ENCODE assay signal across 8 cellular contexts in the genomic region with DNA sequence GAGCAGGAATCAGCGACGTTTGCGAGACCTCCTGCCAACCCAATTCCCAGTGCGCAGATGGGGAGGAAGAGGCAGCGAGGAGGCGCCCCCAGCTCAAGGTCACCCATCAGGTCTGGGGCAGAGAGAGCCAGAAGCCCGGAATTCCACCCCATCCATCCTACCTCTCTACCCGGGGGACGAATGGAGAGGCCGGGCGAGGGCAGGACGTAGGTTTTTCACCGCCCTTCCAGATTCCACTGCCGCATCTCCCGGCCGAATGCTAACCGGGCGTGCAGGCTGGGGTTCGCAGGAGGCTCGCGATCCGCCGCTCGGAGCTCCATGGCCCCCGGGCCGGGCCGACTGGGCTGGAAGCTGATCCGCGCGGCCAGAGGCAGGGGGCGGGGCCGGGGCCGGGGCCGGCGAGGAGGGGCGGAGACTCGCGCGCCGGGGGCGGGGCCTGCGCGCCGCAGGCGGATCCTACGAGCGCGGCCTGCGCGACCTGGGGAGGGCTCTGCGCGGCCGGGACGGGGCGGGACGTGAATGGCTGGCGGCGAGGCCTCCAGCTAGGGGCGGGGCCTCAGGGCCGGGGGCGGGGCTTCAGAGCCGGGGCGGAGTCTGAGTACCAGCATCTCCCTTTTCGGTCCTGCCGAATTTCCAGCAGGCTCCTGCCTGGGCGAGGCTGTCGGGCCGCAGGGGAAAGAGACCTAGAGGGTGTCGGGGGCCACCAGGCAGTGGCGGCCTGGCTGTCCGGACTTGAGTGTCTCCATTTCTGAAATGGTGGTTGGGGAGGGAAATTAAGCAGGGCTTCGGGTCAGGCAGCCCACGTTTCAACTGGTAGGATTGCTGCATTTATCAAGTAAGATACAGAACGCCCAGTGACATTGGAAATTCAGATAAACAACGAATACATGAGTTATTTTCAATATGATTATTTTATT. TPM values are rescaled to one million over a fixed set of nuclear protein-coding genes. Genes with fewer than 3 reads are reported as not detected.
DNase-seq lines count a peak whose midpoint lies in the region; ATAC-seq and TF ChIP-seq lines count a peak whose summit lies in the region.

A gene with protein sequence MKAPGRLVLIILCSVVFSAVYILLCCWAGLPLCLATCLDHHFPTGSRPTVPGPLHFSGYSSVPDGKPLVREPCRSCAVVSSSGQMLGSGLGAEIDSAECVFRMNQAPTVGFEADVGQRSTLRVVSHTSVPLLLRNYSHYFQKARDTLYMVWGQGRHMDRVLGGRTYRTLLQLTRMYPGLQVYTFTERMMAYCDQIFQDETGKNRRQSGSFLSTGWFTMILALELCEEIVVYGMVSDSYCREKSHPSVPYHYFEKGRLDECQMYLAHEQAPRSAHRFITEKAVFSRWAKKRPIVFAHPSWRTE (minus strand): TSS at position 377 of the 917 bp plus-strand sequence. CDS start 622 bp downstream, outside the sequence.

- H3K4me3 Mint-ChIP-seq in Caco-2 (ENCODE audit: unreplicated experiment) = peak within 1 kb of the TSS; percentile 72

- peak within 1 kb of the TSS; percentile 62 for H3K4me3 ChIP-seq in Caco-2 (ENCODE audit: low read depth, low read length)
- H3K4me3 ChIP-seq in HUES64 (ENCODE audit: low read length) = peak within 1 kb of the TSS; percentile 90
- peak within 1 kb of the TSS; percentile 76 for H3K4me3 ChIP-seq in epithelial cell of proximal tubule (ENCODE audit: low read depth, low read length)
- H3K4me3 ChIP-seq in mucosa of rectum (ENCODE audit: low read length in 2 of 2) = peak within 1 kb of the TSS; percentile 78 to 86

- peak; percentile 91 to 94 for DNase-seq in Caco-2
- peak; percentile 49 for DNase-seq in OCI-M2 (lab: John Stamatoyannopoulos, UW; ENCODE audit: unreplicated experiment)
- DNase-seq in activated T-cell treated with anti-CD3 and anti-CD28 coated beads, Interleukin-2, amount 50 U/mL, for 1 hour = peak; percentile 98
- DNase-seq in epithelial cell of proximal tubule (ENCODE audit: low read depth) = no peak
- DNase-seq in stimulated activated CD8-positive, alpha-beta memory T cell treated with anti-CD3 and anti-CD28 coated beads, Interleukin-4, amount 100 ng/mL, for 4 hours (ENCODE audit: low read depth in 2 of 2, low spot score in 1 of 2) = peak; percentile 87 to 93

- H3K9me3 ChIP-seq in Caco-2 = no peaks in the 10 kb centered on the region
- no peaks in the 10 kb centered on the region for H3K9me3 ChIP-seq in HUES64 (ENCODE audit: insufficient read depth, low read depth, low read length)
- no peaks in the 10 kb centered on the region for H3K9me3 ChIP-seq in mucosa of rectum (ENCODE audit: control insufficient read depth in 2 of 2, low read length in 2 of 2)

- H3K36me3 Mint-ChIP-seq in Caco-2 (ENCODE audit: insufficient read depth, unreplicated experiment) = no peaks in the 10 kb centered on the region

- H3K27ac Mint-ChIP-seq in Caco-2 (ENCODE audit: unreplicated experiment) = no peak within 1 kb of the TSS

- intact Hi-C loops in Caco-2 (cut with micrococcal nuclease; ENCODE audit: unreplicated experiment) = loop anchor here (2.0 to 10.0 kb wide), 5 partner anchors 45 to 692 kb away; a partner anchor contains a TSS

- no peaks in the 10 kb centered on the region for H3K27me3 ChIP-seq in Caco-2 (replicated peaks; ENCODE audit: control insufficient read depth, insufficient read depth, low read length)
- H3K27me3 ChIP-seq in HUES64 (ENCODE audit: insufficient read depth, low read length) = peaks cover 18% of the 10 kb centered on the region
- H3K27me3 ChIP-seq in mucosa of rectum (ENCODE audit: control insufficient read depth in 2 of 2, insufficient read depth in 2 of 2, low read length in 2 of 2) = no peaks in the 10 kb centered on the region

- no TSS peak for BruUV-seq in Caco-2 (replicated peaks; lab: Mats Ljungman, UMichigan)

- H3K4me1 ChIP-seq in Caco-2 = peaks cover 48% of the 10 kb centered on the region
- H3K4me1 ChIP-seq in HUES64 (ENCODE audit: insufficient read depth, low read length) = peaks cover 7% of the 10 kb centered on the region; the same call in 1 of the 2 replicates
- H3K4me1 ChIP-seq in mucosa of rectum (ENCODE audit: control insufficient read depth in 2 of 2, insufficient read depth in 2 of 2, low read length in 2 of 2) = peaks cover 44 to 54% of the 10 kb centered on the region in 2 donors

- H3K4me1 Mint-ChIP-seq in Caco-2 (ENCODE audit: low read depth, unreplicated experiment) = peaks cover 7% of the 10 kb centered on the region

- no peaks in the 10 kb centered on the region for H3K27me3 Mint-ChIP-seq in Caco-2 (ENCODE audit: insufficient read depth, unreplicated experiment)

- no peak within 1 kb of the TSS for H3K27ac ChIP-seq in HUES64 (ENCODE audit: low read depth, low read length)
- H3K27ac ChIP-seq in mucosa of rectum (ENCODE audit: low read depth in 2 of 2, low read length in 2 of 2) = peak within 1 kb of the TSS; percentile 75 to 80

- TF ChIP-seq CTCF in Caco-2 (IDR thresholded peaks at IDR 0.05; ENCODE audit: insufficient read depth in 1 of 2, low read depth in 1 of 2, low read length in 1 of 2, severe bottlenecking in 1 of 2, unreplicated experiment in 1 of 2) = no peak
- TF ChIP-seq CTCF in epithelial cell of proximal tubule (conservative IDR thresholded peaks at IDR 0.05; ENCODE audit: low read depth, low read length) = no peak

- POLR2A ChIA-PET in Caco-2 (lab: Charles Lee) = interaction anchor here (0.6 to 1.0 kb wide), 7 partner anchors 32 to 529 kb away, joined by 3 to 7 read pairs (median 5); no protein-coding TSS in a partner anchor

- H3K9ac ChIP-seq in HUES64 (ENCODE audit: low read depth, low read length) (peak within 1 kb of the TSS; percentile 64), mucosa of rectum (ENCODE audit: low read depth in 1 of 2, low read length in 2 of 2) (peak within 1 kb of the TSS; percentile 79 to 80)

- CTCF ChIA-PET in Caco-2 (lab: Charles Lee) = interaction anchor here (0.6 to 1.7 kb wide), 7 partner anchors 9 to 182 kb away, joined by 3 to 12 read pairs (median 5); a partner anchor contains a TSS

- ATAC-seq in GM21423 (IDR thresholded peaks at IDR 0.05; ENCODE audit: unreplicated experiment) = peak; percentile 70

- 4% methylated on average over 74 of the region's 75 CpGs for WGBS in HUES64

- H3K36me3 ChIP-seq in Caco-2 (ENCODE audit: control insufficient read depth, insufficient read depth, low read length) = no peaks in the 10 kb centered on the region
- H3K36me3 ChIP-seq in HUES64 (ENCODE audit: insufficient read depth, low read length) = no peaks in the 10 kb centered on the region
- peaks cover 5 to 8% of the 10 kb centered on the region in 2 donors for H3K36me3 ChIP-seq in mucosa of rectum (ENCODE audit: control insufficient read depth in 2 of 2, insufficient read depth in 2 of 2, low read length in 2 of 2)

- H3K9me3 Mint-ChIP-seq in Caco-2 (ENCODE audit: unreplicated experiment) = no peaks in the 10 kb centered on the region

RNA-seq across cellular contexts. Expression of the gene that starts here (rescaled TPM):
- total RNA-seq in Caco-2 (2022) (12.1 and 13.2 TPM in 2 replicates), epithelial cell of proximal tubule (27.4 and 28.2 TPM in 2 replicates)
- 12.8 TPM for polyA plus RNA-seq in HUES64 (2013, experiment 1 of 2)
- polyA plus RNA-seq in HUES64 (2013, experiment 2 of 2) = 15.3 TPM
